7 cellular contexts compared by ENCODE assay signal in genomic region chr5:124963236-124963929, GRCh38.
A peak's percentile ranks its signal among the peaks of the same experiment; 100 is the strongest.
DNase-seq lines count a peak whose midpoint lies in the region; ATAC-seq and TF ChIP-seq lines count a peak whose summit lies in the region.

No MANE protein-coding gene starts in this region.

- H3K27me3 ChIP-seq in RWPE2 (ENCODE audit: insufficient read depth, poor library complexity, severe bottlenecking) (no peaks in the 10 kb centered on the region), subcutaneous abdominal adipose tissue (ENCODE audit: control insufficient read depth in 5 of 5, insufficient read depth in 4 of 5, low read length in 5 of 5) (no peaks in the 10 kb centered on the region)

- no peak overlapping the region for H3K4me3 ChIP-seq in HFF-Myc (replicated peaks; ENCODE audit: low read depth, low read length)
- no peak overlapping the region for H3K4me3 ChIP-seq in RWPE2 (ENCODE audit: severe bottlenecking)
- H3K4me3 ChIP-seq in foreskin fibroblast (ENCODE audit: low read depth in 1 of 2, low read length in 2 of 2), result no peak overlapping the region
- H3K4me3 ChIP-seq in subcutaneous abdominal adipose tissue (ENCODE audit: low read depth in 1 of 5, low read length in 5 of 5), result no peak overlapping the region

- no peaks in the 10 kb centered on the region for H3K9me3 ChIP-seq in RWPE2 (ENCODE audit: severe bottlenecking)
- no peaks in the 10 kb centered on the region for H3K9me3 ChIP-seq in subcutaneous abdominal adipose tissue (ENCODE audit: control insufficient read depth in 5 of 5, low read length in 5 of 5)

- H3K36me3 ChIP-seq in RWPE2 (ENCODE audit: low read depth) (no peaks in the 10 kb centered on the region), subcutaneous abdominal adipose tissue (ENCODE audit: control insufficient read depth in 5 of 5, insufficient read depth in 5 of 5, low read length in 5 of 5) (no peaks in the 10 kb centered on the region)

- TF ChIP-seq CTCF in HFF-Myc (IDR thresholded peaks at IDR 0.05; ENCODE audit: low read depth, low read length, missing control alignments), result no peak
- TF ChIP-seq CTCF in RWPE2 (IDR thresholded peaks at IDR 0.05; ENCODE audit: poor library complexity, severe bottlenecking), result no peak
- no peak for TF ChIP-seq CTCF in foreskin fibroblast (IDR thresholded peaks at IDR 0.05; ENCODE audit: low read depth, low read length)

- H3K4me1 ChIP-seq in RWPE2 (ENCODE audit: insufficient read depth, poor library complexity, severe bottlenecking) (peaks cover 6% of the 10 kb centered on the region), subcutaneous abdominal adipose tissue (ENCODE audit: control insufficient read depth in 5 of 5, insufficient read depth in 5 of 5, low read length in 5 of 5) (peaks cover 2 to 28% (median 25%) of the 10 kb centered on the region in 5 donors)

- H3K27ac ChIP-seq in RWPE2 (ENCODE audit: poor library complexity, severe bottlenecking), result no peak overlapping the region
- peak overlapping the region; percentile 42 for H3K27ac ChIP-seq in subcutaneous abdominal adipose tissue (ENCODE audit: low read depth, low read length)

- H3K9ac ChIP-seq in subcutaneous abdominal adipose tissue (ENCODE audit: low read length in 5 of 5), result peak overlapping the region in 1 of 5 donors; percentile 30

- DNase-seq in HFF-Myc (ENCODE audit: extremely low read depth, low read depth), result peak; percentile 69
- DNase-seq in RWPE2 (ENCODE audit: low spot score), result no peak
- DNase-seq in foreskin fibroblast, result peak; percentile 88 to 95

- ATAC-seq in RWPE2 (ENCODE audit: low read depth) (peak; percentile 84), HG02759 (IDR thresholded peaks at IDR 0.05; ENCODE audit: unreplicated experiment) (no peak), HG02571 (IDR thresholded peaks at IDR 0.05; ENCODE audit: unreplicated experiment) (no peak), HG03439 (IDR thresholded peaks at IDR 0.05; ENCODE audit: unreplicated experiment) (no peak)
